Comparison of ENCODE assay signal across 13 cellular contexts in genomic region chr5:74241751-74242140, GRCh38.
DNase-seq lines count a peak whose midpoint lies in the region; ATAC-seq and TF ChIP-seq lines count a peak whose summit lies in the region.
"Had no signal": no experiment of that assay in that cellular context is flagged by ENCODE, and none has a peak within 500 bp of the region (broad histone marks: within the 10 kb centered on the region; RNA-seq: fewer than 3 reads in every experiment).

No MANE protein-coding gene starts in this region.

- H3K4me1 ChIP-seq in urinary bladder (ENCODE audit: insufficient read depth) (no peaks in the 10 kb centered on the region), Peyer's patch (peaks cover 0 to 3% (median 0%) of the 10 kb centered on the region in 4 donors)
- no peaks in the 10 kb centered on the region for H3K4me1 ChIP-seq in CD4-positive, alpha-beta memory T cell (ENCODE audit: insufficient read depth, low read length)
- H3K4me1 ChIP-seq: sigmoid colon had no signal

- no peaks in the 10 kb centered on the region for H3K4me1 Mint-ChIP-seq in CD4-positive, alpha-beta memory T cell

- H3K36me3 ChIP-seq in urinary bladder (ENCODE audit: insufficient read depth) (no peaks in the 10 kb centered on the region), Peyer's patch (no peaks in the 10 kb centered on the region)
- no peaks in the 10 kb centered on the region for H3K36me3 ChIP-seq in CD4-positive, alpha-beta memory T cell (ENCODE audit: insufficient read depth, low read length)
- H3K36me3 ChIP-seq: sigmoid colon had no signal

- no peak overlapping the region for H3K27ac Mint-ChIP-seq in CD4-positive, alpha-beta memory T cell

- no peak overlapping the region for H3K4me3 ChIP-seq in urinary bladder (ENCODE audit: low read depth, low read length)
- no peak overlapping the region for H3K4me3 ChIP-seq in Peyer's patch
- no peak overlapping the region for H3K4me3 ChIP-seq in CD4-positive, alpha-beta memory T cell (ENCODE audit: low read length in 2 of 2)
- H3K4me3 ChIP-seq: sigmoid colon had no signal

- no peaks in the 10 kb centered on the region for H3K27me3 ChIP-seq in Peyer's patch
- peaks cover 3% of the 10 kb centered on the region for H3K27me3 ChIP-seq in CD4-positive, alpha-beta memory T cell (ENCODE audit: insufficient read depth, low read length)
- H3K27me3 ChIP-seq: sigmoid colon had no signal

- no peaks in the 10 kb centered on the region for H3K36me3 Mint-ChIP-seq in CD4-positive, alpha-beta memory T cell

- H3K27me3 Mint-ChIP-seq in CD4-positive, alpha-beta memory T cell, result peaks cover 10 to 12% of the 10 kb centered on the region in 2 donors

- no peaks in the 10 kb centered on the region for H3K9me3 Mint-ChIP-seq in CD4-positive, alpha-beta memory T cell

- no peak for TF ChIP-seq POLR2A in Peyer's patch (IDR thresholded peaks at IDR 0.05)

- POLR2A ChIA-PET in CD4-positive, alpha-beta memory T cell (lab: Charles Lee; ENCODE audit: partially characterized antibody), result no interaction called here

- H3K4me3 Mint-ChIP-seq in CD4-positive, alpha-beta memory T cell, result no peak overlapping the region

- no peaks in the 10 kb centered on the region for H3K9me3 ChIP-seq in Peyer's patch
- no peaks in the 10 kb centered on the region for H3K9me3 ChIP-seq in CD4-positive, alpha-beta memory T cell (ENCODE audit: control insufficient read depth in 1 of 2, low read length in 2 of 2)
- H3K9me3 ChIP-seq: sigmoid colon had no signal

- TF ChIP-seq CTCF in Peyer's patch (IDR thresholded peaks at IDR 0.05), result no peak

- CTCF ChIA-PET in CD4-positive, alpha-beta memory T cell (lab: Charles Lee; ENCODE audit: partially characterized antibody), result no interaction called here

- H3K27ac ChIP-seq in urinary bladder (ENCODE audit: low read depth), result peak overlapping the region; percentile 79
- H3K27ac ChIP-seq in Peyer's patch, result no peak overlapping the region
- H3K27ac ChIP-seq in CD4-positive, alpha-beta memory T cell (ENCODE audit: low read depth, low read length), result no peak overlapping the region
- H3K27ac ChIP-seq: HL-60, sigmoid colon had no signal

- WGBS in urinary bladder, result 67% methylated on average over 2 of the region's 2 CpGs

- ATAC-seq in HG02970 (IDR thresholded peaks at IDR 0.05; ENCODE audit: low FRiP score, unreplicated experiment), result no peak

- DNase-seq in HCEC 1CT (peak; percentile 43), RPMI8226 (peak; percentile 33), glomerular visceral epithelial cell (ENCODE audit: extremely low spot score) (peak; percentile 68), Peyer's patch (no peak)
- no peak for DNase-seq in CD4-positive, alpha-beta memory T cell
- DNase-seq: activated CD4-positive, alpha-beta T cell treated with anti-CD3 and anti-CD28 coated beads for 4 hours; activated effector memory CD4-positive, alpha-beta T cell treated with anti-CD3 and anti-CD28 coated beads, Interleukin-2, amount 50 U/mL, for 16 hours; DMS153; NCI-H1092; sigmoid colon had no signal

- intact Hi-C loops in CD4-positive, alpha-beta memory T cell (cut with micrococcal nuclease), result no loop called here

Comparison
In these comparisons a context has a peak if more than half of its experiments do, and no peak if none do; other contexts are left out.
1. DNase-seq: peak in HCEC 1CT (single experiment), RPMI8226 (single experiment) and glomerular visceral epithelial cell (single experiment); none in Peyer's patch (0 of 3) and CD4-positive, alpha-beta memory T cell (0 of 5).